Comparison of ENCODE assay signal across 16 cellular contexts in the genomic region with DNA sequence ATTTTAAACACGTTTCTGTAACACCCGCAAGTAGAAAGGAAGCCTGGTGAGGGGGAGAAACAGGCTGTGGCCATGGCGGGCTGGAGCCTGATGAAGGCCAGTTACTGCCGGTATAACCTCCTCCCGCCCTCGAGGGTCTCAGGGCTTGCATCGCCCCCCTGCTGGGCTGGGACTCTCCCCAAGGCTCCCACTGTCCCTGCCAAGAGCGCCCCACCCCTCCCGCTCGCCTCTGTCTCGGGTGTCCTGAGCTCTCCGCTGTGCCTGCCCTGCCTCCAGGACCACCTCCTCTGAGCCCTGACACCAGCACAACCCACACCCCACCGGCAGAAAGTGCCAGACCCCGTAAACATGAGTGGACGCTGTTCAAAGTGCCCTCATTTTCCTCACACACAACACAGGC. TPM values are rescaled to one million over a fixed set of nuclear protein-coding genes. Genes with fewer than 3 reads are reported as not detected.
A peak's percentile ranks its signal among the peaks of the same experiment; 100 is the strongest.
DNase-seq lines count a peak whose midpoint lies in the region; ATAC-seq and TF ChIP-seq lines count a peak whose summit lies in the region.
"Had no signal": no experiment of that assay in that cellular context is flagged by ENCODE, and none has a peak within 500 bp of the region (broad histone marks: within the 10 kb centered on the region; RNA-seq: fewer than 3 reads in every experiment).

No MANE protein-coding gene starts in this region.

- CTCF ChIA-PET in CD4-positive, alpha-beta memory T cell (lab: Charles Lee; ENCODE audit: partially characterized antibody), result no interaction called here

- intact Hi-C loops in CD4-positive, alpha-beta memory T cell (cut with micrococcal nuclease), result no loop called here
- intact Hi-C loops in transverse colon (cut with DNase I; ENCODE audit: low total_unique reads), result no loop called here
- intact Hi-C loops in esophagus squamous epithelium (cut with DNase I), result no loop called here

- no peak for ATAC-seq in activated T-cell treated with anti-CD3 and anti-CD28 coated beads, Interleukin-2, amount 50 U/mL, for 72 hours (replicated peaks in 1 of 2)

- no peak overlapping the region for H3K4me3 ChIP-seq in CD4-positive, alpha-beta memory T cell (ENCODE audit: low read length in 2 of 2)
- no peak overlapping the region for H3K4me3 ChIP-seq in transverse colon
- H3K4me3 ChIP-seq in esophagus squamous epithelium, result no peak overlapping the region

- H3K36me3 Mint-ChIP-seq in activated T-cell treated with anti-CD3 and anti-CD28 coated beads, Interleukin-2, amount 50 U/mL, for 24 hours (ENCODE audit: low read depth), result peaks cover 86% of the 10 kb centered on the region
- peaks cover 1% of the 10 kb centered on the region in 2 donors for H3K36me3 Mint-ChIP-seq in activated T-cell treated with anti-CD3 and anti-CD28 coated beads, Interleukin-2, amount 50 U/mL, for 72 hours (ENCODE audit: insufficient read depth in 2 of 2)
- H3K36me3 Mint-ChIP-seq in CD4-positive, alpha-beta memory T cell, result peaks cover 35 to 73% of the 10 kb centered on the region in 2 donors
- peaks cover 14% of the 10 kb centered on the region for H3K36me3 Mint-ChIP-seq in chondrocyte (ENCODE audit: low read depth)
- no peaks in the 10 kb centered on the region for H3K36me3 Mint-ChIP-seq in neural crest cell (ENCODE audit: low read depth)

- no peaks in the 10 kb centered on the region for H3K9me3 ChIP-seq in CD4-positive, alpha-beta memory T cell (ENCODE audit: control insufficient read depth in 1 of 2, low read length in 2 of 2)
- H3K9me3 ChIP-seq in transverse colon, result no peaks in the 10 kb centered on the region
- H3K9me3 ChIP-seq in esophagus squamous epithelium, result no peaks in the 10 kb centered on the region

- no peaks in the 10 kb centered on the region for H3K27me3 ChIP-seq in CD4-positive, alpha-beta memory T cell (ENCODE audit: insufficient read depth, low read length)
- no peaks in the 10 kb centered on the region for H3K27me3 ChIP-seq in transverse colon
- no peaks in the 10 kb centered on the region for H3K27me3 ChIP-seq in esophagus squamous epithelium

- peaks cover 34% of the 10 kb centered on the region for H3K4me1 Mint-ChIP-seq in activated T-cell treated with anti-CD3 and anti-CD28 coated beads, Interleukin-2, amount 50 U/mL, for 24 hours (ENCODE audit: low read depth)
- peaks cover 6% of the 10 kb centered on the region for H3K4me1 Mint-ChIP-seq in activated T-cell treated with anti-CD3 and anti-CD28 coated beads, Interleukin-2, amount 50 U/mL, for 72 hours (ENCODE audit: low read depth)
- peaks cover 14 to 49% (median 27%) of the 10 kb centered on the region in 4 donors for H3K4me1 Mint-ChIP-seq in CD4-positive, alpha-beta memory T cell
- H3K4me1 Mint-ChIP-seq in chondrocyte (ENCODE audit: low read depth) (peaks cover 23% of the 10 kb centered on the region), neural crest cell (no peaks in the 10 kb centered on the region)
- H3K4me1 Mint-ChIP-seq: IgD-negative memory B cell had no signal

- H3K9me3 Mint-ChIP-seq in activated T-cell treated with anti-CD3 and anti-CD28 coated beads, Interleukin-2, amount 50 U/mL, for 24 hours, result no peaks in the 10 kb centered on the region
- no peaks in the 10 kb centered on the region for H3K9me3 Mint-ChIP-seq in activated T-cell treated with anti-CD3 and anti-CD28 coated beads, Interleukin-2, amount 50 U/mL, for 72 hours
- no peaks in the 10 kb centered on the region for H3K9me3 Mint-ChIP-seq in CD4-positive, alpha-beta memory T cell
- H3K9me3 Mint-ChIP-seq in chondrocyte (ENCODE audit: low read depth) (no peaks in the 10 kb centered on the region), neural crest cell (no peaks in the 10 kb centered on the region)
- H3K9me3 Mint-ChIP-seq: IgD-negative memory B cell had no signal

- no peak overlapping the region for H3K4me3 Mint-ChIP-seq in activated T-cell treated with anti-CD3 and anti-CD28 coated beads, Interleukin-2, amount 50 U/mL, for 24 hours
- H3K4me3 Mint-ChIP-seq in activated T-cell treated with anti-CD3 and anti-CD28 coated beads, Interleukin-2, amount 50 U/mL, for 72 hours, result no peak overlapping the region
- no peak overlapping the region for H3K4me3 Mint-ChIP-seq in CD4-positive, alpha-beta memory T cell
- H3K4me3 Mint-ChIP-seq in chondrocyte (ENCODE audit: unreplicated experiment), result no peak overlapping the region
- H3K4me3 Mint-ChIP-seq in neural crest cell, result no peak overlapping the region
- H3K4me3 Mint-ChIP-seq: IgD-negative memory B cell had no signal

- TF ChIP-seq POLR2A in transverse colon (IDR thresholded peaks at IDR 0.05) (no peak), esophagus squamous epithelium (IDR thresholded peaks at IDR 0.05) (no peak)

- TF ChIP-seq CTCF in chondrocyte (IDR thresholded peaks at IDR 0.05) (no peak), neural crest cell (conservative IDR thresholded peaks at IDR 0.05) (no peak), transverse colon (IDR thresholded peaks at IDR 0.05) (no peak), esophagus squamous epithelium (IDR thresholded peaks at IDR 0.05) (no peak)

- DNase-seq in activated T-cell treated with anti-CD3 and anti-CD28 coated beads, Interleukin-2, amount 50 U/mL, for 24 hours, result no peak
- no peak for DNase-seq in activated T-cell treated with anti-CD3 and anti-CD28 coated beads, Interleukin-2, amount 50 U/mL, for 72 hours
- DNase-seq in CD4-positive, alpha-beta memory T cell, result no peak
- DNase-seq in chondrocyte (ENCODE audit: low spot score) (peak; percentile 80), neural crest cell (ENCODE audit: low read depth, low spot score) (no peak), transverse colon (no peak), esophagus squamous epithelium (lab: John Stamatoyannopoulos, UW) (no peak), NAMALWA (ENCODE audit: low spot score) (no peak)
- DNase-seq: NCI-H1417, NCI-H1930, NCI-H2171, NCI-H774 had no signal

- H3K27me3 Mint-ChIP-seq in activated T-cell treated with anti-CD3 and anti-CD28 coated beads, Interleukin-2, amount 50 U/mL, for 24 hours, result no peaks in the 10 kb centered on the region
- no peaks in the 10 kb centered on the region for H3K27me3 Mint-ChIP-seq in activated T-cell treated with anti-CD3 and anti-CD28 coated beads, Interleukin-2, amount 50 U/mL, for 72 hours (ENCODE audit: low read depth)
- H3K27me3 Mint-ChIP-seq in CD4-positive, alpha-beta memory T cell, result no peaks in the 10 kb centered on the region
- no peaks in the 10 kb centered on the region for H3K27me3 Mint-ChIP-seq in chondrocyte (ENCODE audit: low read depth)
- H3K27me3 Mint-ChIP-seq in neural crest cell (ENCODE audit: low read depth), result no peaks in the 10 kb centered on the region
- H3K27me3 Mint-ChIP-seq: IgD-negative memory B cell had no signal

- peak overlapping the region; percentile 63 for H3K27ac Mint-ChIP-seq in activated T-cell treated with anti-CD3 and anti-CD28 coated beads, Interleukin-2, amount 50 U/mL, for 24 hours
- H3K27ac Mint-ChIP-seq in activated T-cell treated with anti-CD3 and anti-CD28 coated beads, Interleukin-2, amount 50 U/mL, for 72 hours, result no peak overlapping the region
- peak overlapping the region in 5 of 7 donors; percentile 42 to 93 (median 59) for H3K27ac Mint-ChIP-seq in CD4-positive, alpha-beta memory T cell
- H3K27ac Mint-ChIP-seq in chondrocyte (ENCODE audit: unreplicated experiment) (no peak overlapping the region), neural crest cell (ENCODE audit: unreplicated experiment) (peak overlapping the region; percentile 47)
- H3K27ac Mint-ChIP-seq: IgD-negative memory B cell had no signal

- 80 to 92% methylated on average over 2 to 15 of the region's 15 CpGs for WGBS in transverse colon (ENCODE audit: low coverage in 1 of 2), 2 donors
- WGBS in esophagus squamous epithelium, 2 donors, result 85 to 92% methylated on average over 11 to 12 of the region's 15 CpGs

- in situ Hi-C loops in transverse colon (cut with MboI; ENCODE audit: low pct_ligation_motif_present in 1 of 4, low pct_unique_long_range_greater_than_20kb in 1 of 4, low sequenced_read_pairs in 3 of 4), result no loop called here

- H3K36me3 ChIP-seq in CD4-positive, alpha-beta memory T cell (ENCODE audit: insufficient read depth, low read length), result peaks cover 46% of the 10 kb centered on the region
- peaks cover 0 to 10% (median 0%) of the 10 kb centered on the region in 4 donors for H3K36me3 ChIP-seq in transverse colon
- H3K36me3 ChIP-seq in esophagus squamous epithelium, result peaks cover 0 to 85% (median 10%) of the 10 kb centered on the region in 3 donors

- POLR2A ChIA-PET in CD4-positive, alpha-beta memory T cell (lab: Charles Lee; ENCODE audit: partially characterized antibody), result no interaction called here

- no peak overlapping the region for H3K27ac ChIP-seq in CD4-positive, alpha-beta memory T cell (ENCODE audit: low read depth, low read length)
- H3K27ac ChIP-seq in transverse colon (no peak overlapping the region), esophagus squamous epithelium (no peak overlapping the region)

- TF ChIP-seq EP300 in transverse colon (IDR thresholded peaks at IDR 0.05; ENCODE audit: low read depth), result no peak

- H3K4me1 ChIP-seq in CD4-positive, alpha-beta memory T cell (ENCODE audit: insufficient read depth, low read length), result peaks cover 10% of the 10 kb centered on the region
- H3K4me1 ChIP-seq in transverse colon, result peaks cover 0 to 17% (median 5%) of the 10 kb centered on the region in 4 donors
- H3K4me1 ChIP-seq in esophagus squamous epithelium, result peaks cover 0 to 83% (median 53%) of the 10 kb centered on the region in 3 donors

RNA-seq across cellular contexts. Expression of a gene that starts 18.7 kb away (rescaled TPM):
- 10 to 100 TPM; 15.7 to 16.7 TPM for total RNA-seq in activated T-cell treated with anti-CD3 and anti-CD28 coated beads, Interleukin-2, amount 50 U/mL, for 72 hours
- total RNA-seq in CD4-positive, alpha-beta memory T cell, result 100 to 1,000 TPM; 124 to 125 TPM
- 10 to 100 TPM; 95.9 to 97.1 TPM for polyA plus RNA-seq in CD4-positive, alpha-beta memory T cell
- total RNA-seq in chondrocyte, result 2.9 to 9.7 TPM (median 8.4 TPM) in 3 replicates
- total RNA-seq in neural crest cell, result 0.98 and 1.3 TPM in 2 replicates
- 10 to 100 TPM in 3 of 4 donors, 1 to 10 TPM in 1; 9.4 to 22.5 (median 13.3) TPM for total RNA-seq in transverse colon
- 10 to 100 TPM in 1 of 4 donors, 1 to 10 TPM in 3; 4.3 to 32.4 (median 7.9) TPM for total RNA-seq in esophagus squamous epithelium
- total RNA-seq: Daoy, LHCN-M2, NCI-H460 had no signal

RNA-seq across cellular contexts. Expression of a gene that starts 59.0 kb away (rescaled TPM):
- total RNA-seq in activated T-cell treated with anti-CD3 and anti-CD28 coated beads, Interleukin-2, amount 50 U/mL, for 72 hours, result 10 to 100 TPM; 28.6 to 34.7 TPM
- total RNA-seq in CD4-positive, alpha-beta memory T cell, result 10 to 100 TPM; 55.3 to 56.0 TPM
- polyA plus RNA-seq in CD4-positive, alpha-beta memory T cell, result 10 to 100 TPM; 11.3 to 14.5 TPM
- 19.3 to 30.9 TPM (median 21.7 TPM) in 3 replicates for total RNA-seq in chondrocyte
- total RNA-seq in neural crest cell, result 77.9 and 87.5 TPM in 2 replicates
- total RNA-seq in transverse colon, result 10 to 100 TPM; 22.2 to 98.1 (median 49.6) TPM
- 10 to 100 TPM; 17.0 to 29.3 (median 21.4) TPM for total RNA-seq in esophagus squamous epithelium

RNA-seq across cellular contexts. Expression of a gene that starts 59.7 kb away (rescaled TPM):
- 10 to 100 TPM; 13.7 to 16.1 TPM for total RNA-seq in activated T-cell treated with anti-CD3 and anti-CD28 coated beads, Interleukin-2, amount 50 U/mL, for 72 hours
- 1 to 10 TPM; 5.5 to 7.3 TPM for total RNA-seq in CD4-positive, alpha-beta memory T cell
- polyA plus RNA-seq in CD4-positive, alpha-beta memory T cell, result 1 to 10 TPM; 3.3 to 3.8 TPM
- 15.0 to 23.2 TPM (median 17.8 TPM) in 3 replicates for total RNA-seq in chondrocyte
- 43.3 and 45.8 TPM in 2 replicates for total RNA-seq in neural crest cell
- total RNA-seq in transverse colon, result 10 to 100 TPM; 16.2 to 26.6 (median 22.0) TPM
- total RNA-seq in esophagus squamous epithelium, result 10 to 100 TPM in 1 of 4 donors, 1 to 10 TPM in 3; 3.7 to 12.0 (median 6.8) TPM

Comparison
In these comparisons a context has a peak if more than half of its experiments do, and no peak if none do; other contexts are left out.
1. H3K27ac Mint-ChIP-seq: peak in activated T-cell treated with anti-CD3 and anti-CD28 coated beads, Interleukin-2, amount 50 U/mL, for 24 hours (single experiment), CD4-positive, alpha-beta memory T cell (5 of 7) and neural crest cell (single experiment); none in activated T-cell treated with anti-CD3 and anti-CD28 coated beads, Interleukin-2, amount 50 U/mL, for 72 hours (single experiment) and chondrocyte (single experiment).